ENCODE assay signal across 17 cellular contexts in genomic region chr11:19508166-19508565, GRCh38.
DNase-seq lines count a peak whose midpoint lies in the region; ATAC-seq, FAIRE-seq and TF ChIP-seq lines count a peak whose summit lies in the region.
"Had no signal": no experiment of that assay in that cellular context is flagged by ENCODE, and none has a peak within 500 bp of the region (broad histone marks: within the 10 kb centered on the region; RNA-seq: fewer than 3 reads in every experiment).

No MANE protein-coding gene starts in this region.

- peak in 3 of 4 donors; percentile 24 to 84 (median 42) for ATAC-seq in heart left ventricle
- ATAC-seq in HG03097 (IDR thresholded peaks at IDR 0.05; ENCODE audit: low FRiP score, unreplicated experiment) = no peak
- ATAC-seq: lower lobe of right lung had no signal

- no peak overlapping the region for H3K27ac ChIP-seq in heart left ventricle
- no peak overlapping the region for H3K27ac ChIP-seq in left ventricle myocardium inferior (replicated peaks)
- H3K27ac ChIP-seq: lower lobe of right lung, neutrophil, SJCRH30, thyroid gland had no signal

- TF ChIP-seq CTCF in heart left ventricle (IDR thresholded peaks at IDR 0.05) = no peak
- TF ChIP-seq CTCF in left ventricle myocardium inferior (IDR thresholded peaks at IDR 0.05; ENCODE audit: borderline replicate concordance) = no peak

- DNase-seq in heart left ventricle = peak in 2 of 5 donors; percentile 12 to 40
- DNase-seq in left ventricle myocardium inferior = no peak
- peak; percentile 15 for DNase-seq in amniotic epithelial cell (ENCODE audit: low read depth)
- DNase-seq in iPS-NIHi7 (ENCODE audit: extremely low spot score) = peak; percentile 68
- no peak for DNase-seq in NCI-H2196 (lab: John Stamatoyannopoulos, UW; ENCODE audit: unreplicated experiment)
- DNase-seq in urothelium cell line (ENCODE audit: low spot score) = no peak
- no peak for DNase-seq in NCI-H1436 treated with DMSO at 0.1 percent for 48 hours (lab: John Stamatoyannopoulos, UW)
- DNase-seq: activated naive CD4-positive, alpha-beta T cell treated with anti-CD3 and anti-CD28 coated beads, Interleukin-2, amount 10 ng/mL, durations not matched to agents 7 days and 5 days; cerebellar nuclear complex; lower lobe of right lung; NCI-H345; SJCRH30; stimulated activated CD4-positive, alpha-beta T cell treated with anti-CD3 and anti-CD28 coated beads, Interleukin-12 subunit alpha, Interleukin-12 subunit beta, amount 100 ng/mL, for 4 hours; thyroid gland had no signal

- WGBS in heart left ventricle, 4 donors = 84 to 95% (median 91%) methylated on average over 2 of the region's 2 CpGs

- no peak for FAIRE-seq in urothelium cell line (lab: Jason Lieb, UNC)
- FAIRE-seq: GM12891 had no signal

- H3K27me3 ChIP-seq in heart left ventricle = peaks cover 0 to 5% (median 0%) of the 10 kb centered on the region in 9 donors
- peaks cover 23% of the 10 kb centered on the region for H3K27me3 ChIP-seq in left ventricle myocardium inferior (ENCODE audit: low read depth)
- H3K27me3 ChIP-seq: SJCRH30, thyroid gland had no signal

- H3K9me3 ChIP-seq in heart left ventricle (no peaks in the 10 kb centered on the region), left ventricle myocardium inferior (replicated peaks) (no peaks in the 10 kb centered on the region)
- H3K9me3 ChIP-seq: lower lobe of right lung, neutrophil, SJCRH30, thyroid gland had no signal

- TF ChIP-seq POLR2A in heart left ventricle (IDR thresholded peaks at IDR 0.05) = no peak

- H3K36me3 ChIP-seq in heart left ventricle (no peaks in the 10 kb centered on the region), left ventricle myocardium inferior (no peaks in the 10 kb centered on the region)
- H3K36me3 ChIP-seq: lower lobe of right lung, neutrophil, SJCRH30, thyroid gland had no signal

- peaks cover 0 to 38% (median 17%) of the 10 kb centered on the region in 12 donors for H3K4me1 ChIP-seq in heart left ventricle
- H3K4me1 ChIP-seq in left ventricle myocardium inferior = peaks cover 13% of the 10 kb centered on the region

- intact Hi-C loops in heart left ventricle (cut with DNase I) = no loop called here
- intact Hi-C loops in left ventricle myocardium inferior (cut with micrococcal nuclease) = no loop called here

- H3K4me3 ChIP-seq in heart left ventricle = no peak overlapping the region
- H3K4me3 ChIP-seq in left ventricle myocardium inferior = no peak overlapping the region
- H3K4me3 ChIP-seq: lower lobe of right lung, SJCRH30, thyroid gland had no signal

Comparison
In these comparisons a context has a peak if more than half of its experiments do, and no peak if none do; other contexts are left out.
1. DNase-seq: peak in amniotic epithelial cell (single experiment) and iPS-NIHi7 (single experiment); none in left ventricle myocardium inferior (single experiment), NCI-H2196 (single experiment), urothelium cell line (single experiment) and NCI-H1436 treated with DMSO at 0.1 percent for 48 hours (single experiment).